ENCODE assay signal across 25 cellular contexts in the genomic region with DNA sequence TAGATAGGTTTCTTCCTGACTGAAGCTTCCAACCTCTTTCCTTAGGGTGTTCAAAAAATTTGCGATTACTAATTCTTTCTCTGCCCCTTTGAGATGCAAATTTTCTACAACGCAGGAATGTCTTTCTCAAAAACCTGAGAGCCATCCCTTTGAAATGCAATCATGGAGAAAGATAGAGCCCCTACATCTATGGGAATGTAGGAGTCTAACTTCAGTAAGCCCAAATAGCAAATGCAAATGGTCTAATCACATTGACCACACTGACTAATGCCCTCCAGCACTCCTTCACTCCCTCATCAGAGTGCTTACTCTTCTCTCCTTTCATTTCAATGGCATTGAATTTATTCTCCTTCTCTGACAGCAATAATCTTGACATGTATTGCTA.
DNase-seq lines count a peak whose midpoint lies in the region; ATAC-seq and TF ChIP-seq lines count a peak whose summit lies in the region.
"Had no signal": no experiment of that assay in that cellular context is flagged by ENCODE, and none has a peak within 500 bp of the region (broad histone marks: within the 10 kb centered on the region; RNA-seq: fewer than 3 reads in every experiment).

No MANE protein-coding gene starts in this region.

- CTCF ChIA-PET in CD8-positive, alpha-beta memory T cell (lab: Charles Lee), result no interaction called here

- no peak overlapping the region for H2BK120ac ChIP-seq in mesendoderm (ENCODE audit: low read depth, low read length)

- peaks cover 90% of the 10 kb centered on the region for H3K27me3 ChIP-seq in NT2/D1 (ENCODE audit: insufficient read depth, insufficient read length)
- no peaks in the 10 kb centered on the region for H3K27me3 ChIP-seq in foreskin keratinocyte
- H3K27me3 ChIP-seq in mesendoderm (ENCODE audit: insufficient read depth, low read length, poor library complexity), result peaks cover 5% of the 10 kb centered on the region
- H3K27me3 ChIP-seq in CD8-positive, alpha-beta memory T cell (ENCODE audit: insufficient read depth, low read length, poor library complexity, severe bottlenecking), result no peaks in the 10 kb centered on the region
- H3K27me3 ChIP-seq: BLaER1 treated with 17β-estradiol and CSF1 and Interleukin-3, amounts not matched to agents 10 nM and 100 nM had no signal

- H3K4me3 Mint-ChIP-seq in CD8-positive, alpha-beta memory T cell, result no peak overlapping the region
- H3K4me3 Mint-ChIP-seq: CD8-positive, alpha-beta T cell had no signal

- H3K9ac ChIP-seq in NT2/D1 (ENCODE audit: insufficient read length, low read depth) (no peak overlapping the region), mesendoderm (ENCODE audit: low read length) (no peak overlapping the region)
- H3K9ac ChIP-seq: BLaER1 treated with 17β-estradiol and CSF1 and Interleukin-3, amounts not matched to agents 10 nM and 100 nM had no signal

- no peaks in the 10 kb centered on the region for H3K36me3 Mint-ChIP-seq in CD8-positive, alpha-beta memory T cell
- H3K36me3 Mint-ChIP-seq: CD8-positive, alpha-beta T cell had no signal

- DNase-seq in NT2/D1 (ENCODE audit: low read depth, low spot score), result peak; percentile 78
- DNase-seq in foreskin keratinocyte, result peak in 1 of 2 donors; percentile 12
- peak; percentile 92 for DNase-seq in mesendoderm
- no peak for DNase-seq in C1 segment of cervical spinal cord (lab: John Stamatoyannopoulos, UW)
- DNase-seq in CD8-positive, alpha-beta memory T cell, result no peak
- DNase-seq in NCI-H2107 (lab: John Stamatoyannopoulos, UW), result no peak
- DNase-seq in NCI-H1930 (lab: John Stamatoyannopoulos, UW), result no peak
- DNase-seq: 8988T; Calu3; CD8-positive, alpha-beta T cell; DMS153; GDM1; MM.1S; NCI-H1048; NCI-H1436 treated with DMSO at 0.1 percent for 48 hours; NCI-H2029 treated with DMSO at 0.1 percent for 48 hours; NCI-H2171; NCI-H524 treated with DMSO at 0.1 percent for 48 hours; PC-3; Right ventricle myocardium superior had no signal

- no peak overlapping the region for H3K4me2 ChIP-seq in mesendoderm (ENCODE audit: low read length)
- H3K4me2 ChIP-seq: BLaER1 treated with 17β-estradiol and CSF1 and Interleukin-3, amounts not matched to agents 10 nM and 100 nM had no signal

- no peak overlapping the region for H4K8ac ChIP-seq in mesendoderm (ENCODE audit: low read depth, low read length)

- H3K4me1 ChIP-seq in NT2/D1 (ENCODE audit: insufficient read depth, insufficient read length), result peaks cover 3% of the 10 kb centered on the region
- peaks cover 4% of the 10 kb centered on the region for H3K4me1 ChIP-seq in foreskin keratinocyte
- no peaks in the 10 kb centered on the region for H3K4me1 ChIP-seq in mesendoderm (ENCODE audit: control insufficient read depth, low read depth, low read length)
- H3K4me1 ChIP-seq in CD8-positive, alpha-beta memory T cell (ENCODE audit: insufficient read depth, low read length), result no peaks in the 10 kb centered on the region
- H3K4me1 ChIP-seq: BLaER1 treated with 17β-estradiol and CSF1 and Interleukin-3, amounts not matched to agents 10 nM and 100 nM had no signal

- no peaks in the 10 kb centered on the region for H3K4me1 Mint-ChIP-seq in CD8-positive, alpha-beta memory T cell

- no peak overlapping the region for H2BK5ac ChIP-seq in mesendoderm (ENCODE audit: low read length)

- no peak overlapping the region for H3K56ac ChIP-seq in mesendoderm (ENCODE audit: low read length)

- H3K27me3 Mint-ChIP-seq in CD8-positive, alpha-beta memory T cell, result no peaks in the 10 kb centered on the region

- H3K27ac ChIP-seq in foreskin keratinocyte (no peak overlapping the region), mesendoderm (ENCODE audit: low read depth, low read length) (no peak overlapping the region)
- H3K27ac ChIP-seq in CD8-positive, alpha-beta memory T cell (ENCODE audit: low read depth, low read length), result no peak overlapping the region
- H3K27ac ChIP-seq: BLaER1 treated with 17β-estradiol and CSF1 and Interleukin-3, amounts not matched to agents 10 nM and 100 nM; HL-60 had no signal

- ATAC-seq in GM18505 (IDR thresholded peaks at IDR 0.05; ENCODE audit: unreplicated experiment), result peak; percentile 13
- ATAC-seq in foreskin keratinocyte, result peak; percentile 25
- ATAC-seq: CD8-positive, alpha-beta T cell; HepG2; K562; PC-3 had no signal

- H2AK5ac ChIP-seq in mesendoderm (ENCODE audit: low read length), result no peak overlapping the region

- POLR2A ChIA-PET in CD8-positive, alpha-beta memory T cell (lab: Charles Lee), result no interaction called here

- no peak overlapping the region for H3K27ac Mint-ChIP-seq in CD8-positive, alpha-beta memory T cell
- H3K27ac Mint-ChIP-seq: CD8-positive, alpha-beta T cell had no signal

- H3K79me1 ChIP-seq in mesendoderm (ENCODE audit: low read length), result no peaks in the 10 kb centered on the region

- TF ChIP-seq CTCF in foreskin keratinocyte (conservative IDR thresholded peaks at IDR 0.05), result no peak

- H3K4me3 ChIP-seq in NT2/D1 (ENCODE audit: insufficient read length, low read depth), result no peak overlapping the region
- no peak overlapping the region for H3K4me3 ChIP-seq in mesendoderm (ENCODE audit: low read length)
- H3K4me3 ChIP-seq in CD8-positive, alpha-beta memory T cell (ENCODE audit: low read length), result no peak overlapping the region
- H3K4me3 ChIP-seq: BLaER1 treated with 17β-estradiol and CSF1 and Interleukin-3, amounts not matched to agents 10 nM and 100 nM; K562 had no signal

- no peaks in the 10 kb centered on the region for H3K9me3 ChIP-seq in NT2/D1 (ENCODE audit: insufficient read depth, low read length)
- H3K9me3 ChIP-seq in CD8-positive, alpha-beta memory T cell (ENCODE audit: low read length), result no peaks in the 10 kb centered on the region
- H3K9me3 ChIP-seq: BLaER1 treated with 17β-estradiol and CSF1 and Interleukin-3, amounts not matched to agents 10 nM and 100 nM had no signal

- TF ChIP-seq POLR2A in GM18505 (IDR thresholded peaks at IDR 0.05; ENCODE audit: borderline replicate concordance, extremely low read depth, insufficient read depth, insufficient read length), result no peak

- H3K4ac ChIP-seq in mesendoderm (ENCODE audit: low read depth, low read length), result no peak overlapping the region

- WGBS in mesendoderm (ENCODE audit: extremely low coverage, insufficient coverage, low lambda C conversion rate), result no CpG with 5 or more reads among the region's 2 CpGs

- no peak overlapping the region for H3K18ac ChIP-seq in mesendoderm (ENCODE audit: low read length)

- no peak overlapping the region for H4K5ac ChIP-seq in mesendoderm (ENCODE audit: low read length)

- H3K9me3 Mint-ChIP-seq in CD8-positive, alpha-beta memory T cell, result peaks cover 0 to 5% (median 0%) of the 10 kb centered on the region in 5 donors
- H3K9me3 Mint-ChIP-seq: CD8-positive, alpha-beta T cell had no signal

- no peak overlapping the region for H3K23ac ChIP-seq in mesendoderm (ENCODE audit: low read length)

- H3K36me3 ChIP-seq in NT2/D1 (ENCODE audit: insufficient read depth, insufficient read length, low read length), result no peaks in the 10 kb centered on the region
- no peaks in the 10 kb centered on the region for H3K36me3 ChIP-seq in mesendoderm (ENCODE audit: control insufficient read depth, insufficient read depth, low read length)
- H3K36me3 ChIP-seq in CD8-positive, alpha-beta memory T cell (ENCODE audit: insufficient read depth, low read length), result no peaks in the 10 kb centered on the region
- H3K36me3 ChIP-seq: BLaER1 treated with 17β-estradiol and CSF1 and Interleukin-3, amounts not matched to agents 10 nM and 100 nM had no signal

- H3K79me2 ChIP-seq in mesendoderm (ENCODE audit: control insufficient read depth, insufficient read depth, low read length), result no peaks in the 10 kb centered on the region

- H2BK15ac ChIP-seq in mesendoderm (replicated peaks; ENCODE audit: low read depth), result no peak overlapping the region

Comparison
In these comparisons a context has a peak if more than half of its experiments do, and no peak if none do; other contexts are left out.
1. DNase-seq: peak in NT2/D1 (single experiment) and mesendoderm (single experiment); none in C1 segment of cervical spinal cord (0 of 14), CD8-positive, alpha-beta memory T cell (0 of 5), NCI-H2107 (single experiment) and NCI-H1930 (0 of 2).